Comparison of ENCODE assay signal across 16 cellular contexts in the genomic region with DNA sequence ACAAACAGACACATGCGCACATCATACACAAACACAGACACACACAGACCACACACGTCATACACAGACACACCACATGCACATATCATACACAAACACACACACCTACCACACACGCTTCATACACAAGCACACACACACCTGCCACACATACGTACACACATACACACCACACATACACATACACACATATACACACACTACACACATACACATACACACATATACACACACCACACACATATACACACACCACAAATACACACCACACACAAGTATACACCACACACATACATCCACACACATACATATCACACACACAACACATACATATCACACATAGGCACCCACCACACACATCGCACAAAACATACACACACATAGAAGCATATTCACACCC.
A peak's percentile ranks its signal among the peaks of the same experiment; 100 is the strongest.
DNase-seq lines count a peak whose midpoint lies in the region; FAIRE-seq and TF ChIP-seq lines count a peak whose summit lies in the region.
"Had no signal": no experiment of that assay in that cellular context is flagged by ENCODE, and none has a peak within 500 bp of the region (broad histone marks: within the 10 kb centered on the region; RNA-seq: fewer than 3 reads in every experiment).

No MANE protein-coding gene starts in this region.

- no peak overlapping the region for H3K27ac Mint-ChIP-seq in astrocyte (ENCODE audit: unreplicated experiment)
- H3K27ac Mint-ChIP-seq: CD8-positive, alpha-beta memory T cell had no signal

- DNase-seq in astrocyte (ENCODE audit: low read depth) (no peak), keratinocyte (ENCODE audit: low read depth, low spot score) (no peak), esophagus squamous epithelium (lab: John Stamatoyannopoulos, UW) (no peak), AG08395 (ENCODE audit: low spot score) (no peak)
- no peak for DNase-seq in stimulated activated CD4-positive, alpha-beta T cell treated with anti-CD3 and anti-CD28 coated beads, Interleukin-4, amount 100 ng/mL, for 24 hours
- DNase-seq: AML-193; Caco-2; CD8-positive, alpha-beta memory T cell; DMS53; GF-D8; Kasumi-1; KBM-7 had no signal

- 93 to 94% methylated on average over 5 of the region's 5 CpGs for WGBS in esophagus squamous epithelium, 2 donors

- intact Hi-C loops in esophagus squamous epithelium (cut with DNase I): no loop called here

- no peaks in the 10 kb centered on the region for H3K4me1 Mint-ChIP-seq in astrocyte (ENCODE audit: low read depth, unreplicated experiment)
- H3K4me1 Mint-ChIP-seq: CD8-positive, alpha-beta memory T cell had no signal

- H3K27me3 Mint-ChIP-seq in astrocyte (ENCODE audit: low read depth, unreplicated experiment): no peaks in the 10 kb centered on the region

- peak; percentile 43 for FAIRE-seq in astrocyte (lab: Jason Lieb, UNC)
- peak; percentile 48 for FAIRE-seq in keratinocyte (lab: Jason Lieb, UNC)
- FAIRE-seq: A549, GM18507 had no signal

- TF ChIP-seq CTCF in HEK293 (tag by site-specific recombination; IDR thresholded peaks at IDR 0.05): no peak
- TF ChIP-seq CTCF in astrocyte (IDR thresholded peaks at IDR 0.05; ENCODE audit: insufficient read depth, low read depth, low read length): no peak
- TF ChIP-seq CTCF in keratinocyte (optimal IDR thresholded peaks at IDR 0.05 in 1 of 3, IDR thresholded peaks at IDR 0.05 in 1 of 3, conservative IDR thresholded peaks at IDR 0.05 in 1 of 3; ENCODE audit: extremely low read depth in 1 of 3, insufficient read depth in 2 of 3, low read length in 3 of 3): no peak
- TF ChIP-seq CTCF in esophagus squamous epithelium (IDR thresholded peaks at IDR 0.05): no peak

- H4K20me1 ChIP-seq in astrocyte (ENCODE audit: insufficient read depth, low read length) (no peaks in the 10 kb centered on the region), keratinocyte (ENCODE audit: control insufficient read depth, extremely low read depth, insufficient read depth, low read length) (no peaks in the 10 kb centered on the region)
- H4K20me1 ChIP-seq: BLaER1 had no signal

- H3K9ac ChIP-seq in astrocyte (ENCODE audit: low read length): no peak overlapping the region
- no peak overlapping the region for H3K9ac ChIP-seq in keratinocyte (ENCODE audit: control insufficient read depth, extremely low read depth, insufficient read depth, low read length)
- H3K9ac ChIP-seq: BLaER1 had no signal

- H3K9me3 ChIP-seq in HEK293 (ENCODE audit: control insufficient read depth, insufficient read depth, low read depth, low read length) (no peaks in the 10 kb centered on the region), astrocyte (ENCODE audit: insufficient read depth, low read depth, low read length) (no peaks in the 10 kb centered on the region), keratinocyte (ENCODE audit: control insufficient read depth, low read depth, low read length) (no peaks in the 10 kb centered on the region), esophagus squamous epithelium (no peaks in the 10 kb centered on the region)
- H3K9me3 ChIP-seq: A549, BLaER1, Caco-2 had no signal

- dilution Hi-C loops in keratinocyte (cut with MboI; ENCODE audit: extremely low pct_ligation_motif_present, low sequenced_read_pairs): no loop called here

- POLR2A ChIA-PET in HEK293 (lab: Yijun Ruan, JAX): no interaction called here

- H3K9me3 Mint-ChIP-seq in astrocyte (ENCODE audit: unreplicated experiment): no peaks in the 10 kb centered on the region
- H3K9me3 Mint-ChIP-seq: CD8-positive, alpha-beta memory T cell had no signal

- H3K4me2 ChIP-seq in astrocyte (ENCODE audit: low read length) (no peak overlapping the region), keratinocyte (ENCODE audit: control insufficient read depth, extremely low read depth, insufficient read depth, low read depth, low read length) (no peak overlapping the region)
- H3K4me2 ChIP-seq: A549, BLaER1 had no signal

- H3K27me3 ChIP-seq in astrocyte (ENCODE audit: insufficient read depth, low read length) (no peaks in the 10 kb centered on the region), keratinocyte (ENCODE audit: control insufficient read depth, extremely low read depth, insufficient read depth, low read length) (no peaks in the 10 kb centered on the region), esophagus squamous epithelium (no peaks in the 10 kb centered on the region)
- H3K27me3 ChIP-seq: BLaER1 had no signal

- no peak overlapping the region for H2AFZ ChIP-seq in astrocyte (ENCODE audit: low read depth, low read length)
- no peak overlapping the region for H2AFZ ChIP-seq in keratinocyte (ENCODE audit: control insufficient read depth, low read length)

- H3K36me3 ChIP-seq in HEK293 (ENCODE audit: control insufficient read depth in 2 of 2, insufficient read depth in 1 of 2, low read length in 2 of 2): no peaks in the 10 kb centered on the region; a peak in 1 of 3 replicates
- H3K36me3 ChIP-seq in astrocyte (ENCODE audit: insufficient read depth, low read length): no peaks in the 10 kb centered on the region
- no peaks in the 10 kb centered on the region for H3K36me3 ChIP-seq in keratinocyte (ENCODE audit: control insufficient read depth in 2 of 2, extremely low read depth in 1 of 2, insufficient read depth in 2 of 2, low read length in 2 of 2)
- no peaks in the 10 kb centered on the region for H3K36me3 ChIP-seq in esophagus squamous epithelium
- H3K36me3 ChIP-seq: BLaER1 had no signal

- CTCF ChIA-PET in HEK293 (lab: Yijun Ruan, JAX): no interaction called here

- no peaks in the 10 kb centered on the region for H3K36me3 Mint-ChIP-seq in astrocyte (ENCODE audit: low read depth, unreplicated experiment)
- H3K36me3 Mint-ChIP-seq: CD8-positive, alpha-beta memory T cell had no signal

- H3K4me1 ChIP-seq in HEK293 (ENCODE audit: control insufficient read depth, insufficient read depth, low read length): no peaks in the 10 kb centered on the region
- no peaks in the 10 kb centered on the region for H3K4me1 ChIP-seq in astrocyte (ENCODE audit: insufficient read depth, low read length)
- no peaks in the 10 kb centered on the region for H3K4me1 ChIP-seq in keratinocyte (ENCODE audit: control insufficient read depth, extremely low read depth, insufficient read depth, low read length)
- no peaks in the 10 kb centered on the region for H3K4me1 ChIP-seq in esophagus squamous epithelium
- H3K4me1 ChIP-seq: A549, BLaER1, Caco-2 had no signal

- TF ChIP-seq POLR2A in esophagus squamous epithelium (IDR thresholded peaks at IDR 0.05): no peak

- no peaks in the 10 kb centered on the region for H3K79me2 ChIP-seq in astrocyte (ENCODE audit: insufficient read depth, low read length)
- H3K79me2 ChIP-seq in keratinocyte (ENCODE audit: control insufficient read depth, insufficient read depth, low read length): no peaks in the 10 kb centered on the region

- no peak overlapping the region for H3K4me3 Mint-ChIP-seq in astrocyte (ENCODE audit: unreplicated experiment)
- H3K4me3 Mint-ChIP-seq: CD8-positive, alpha-beta memory T cell had no signal

- no peak overlapping the region for H3K4me3 ChIP-seq in HEK293 (ENCODE audit: low read depth, low read length)
- H3K4me3 ChIP-seq in astrocyte (ENCODE audit: insufficient read depth, low read depth, low read length): no peak overlapping the region
- H3K4me3 ChIP-seq in keratinocyte (ENCODE audit: control insufficient read depth in 2 of 3, extremely low read depth in 1 of 3, insufficient read depth in 2 of 3, low read depth in 1 of 3, low read length in 3 of 3): no peak overlapping the region
- H3K4me3 ChIP-seq in esophagus squamous epithelium: no peak overlapping the region
- H3K4me3 ChIP-seq: A549, BLaER1 had no signal

- no peak overlapping the region for H3K27ac ChIP-seq in HEK293 (ENCODE audit: extremely low read depth, low read depth, low read length)
- H3K27ac ChIP-seq in astrocyte (ENCODE audit: low read depth, low read length): no peak overlapping the region
- H3K27ac ChIP-seq in keratinocyte (ENCODE audit: control insufficient read depth, insufficient read depth, low read length): no peak overlapping the region
- H3K27ac ChIP-seq in esophagus squamous epithelium: no peak overlapping the region
- H3K27ac ChIP-seq: A549, BLaER1 had no signal

- H3K9me1 ChIP-seq in keratinocyte (ENCODE audit: control insufficient read depth, extremely low read depth, insufficient read depth, low read length): no peaks in the 10 kb centered on the region

TF ChIP-seq in HEK293, 187 proteins besides CTCF, POLR2A, EP300 and RAD21 (continues in another document):
- TF ChIP-seq, protein P1, sequence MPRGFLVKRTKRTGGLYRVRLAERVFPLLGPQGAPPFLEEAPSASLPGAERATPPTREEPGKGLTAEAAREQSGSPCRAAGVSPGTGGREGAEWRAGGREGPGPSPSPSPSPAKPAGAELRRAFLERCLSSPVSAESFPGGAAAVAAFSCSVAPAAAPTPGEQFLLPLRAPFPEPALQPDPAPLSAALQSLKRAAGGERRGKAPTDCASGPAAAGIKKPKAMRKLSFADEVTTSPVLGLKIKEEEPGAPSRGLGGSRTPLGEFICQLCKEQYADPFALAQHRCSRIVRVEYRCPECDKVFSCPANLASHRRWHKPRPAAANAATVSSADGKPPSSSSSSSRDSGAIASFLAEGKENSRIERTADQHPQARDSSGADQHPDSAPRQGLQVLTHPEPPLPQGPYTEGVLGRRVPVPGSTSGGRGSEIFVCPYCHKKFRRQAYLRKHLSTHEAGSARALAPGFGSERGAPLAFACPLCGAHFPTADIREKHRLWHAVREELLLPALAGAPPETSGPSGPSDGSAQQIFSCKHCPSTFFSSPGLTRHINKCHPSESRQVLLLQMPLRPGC (tag by site-specific recombination; IDR thresholded peaks at IDR 0.05): no peak
- TF ChIP-seq, protein P2, sequence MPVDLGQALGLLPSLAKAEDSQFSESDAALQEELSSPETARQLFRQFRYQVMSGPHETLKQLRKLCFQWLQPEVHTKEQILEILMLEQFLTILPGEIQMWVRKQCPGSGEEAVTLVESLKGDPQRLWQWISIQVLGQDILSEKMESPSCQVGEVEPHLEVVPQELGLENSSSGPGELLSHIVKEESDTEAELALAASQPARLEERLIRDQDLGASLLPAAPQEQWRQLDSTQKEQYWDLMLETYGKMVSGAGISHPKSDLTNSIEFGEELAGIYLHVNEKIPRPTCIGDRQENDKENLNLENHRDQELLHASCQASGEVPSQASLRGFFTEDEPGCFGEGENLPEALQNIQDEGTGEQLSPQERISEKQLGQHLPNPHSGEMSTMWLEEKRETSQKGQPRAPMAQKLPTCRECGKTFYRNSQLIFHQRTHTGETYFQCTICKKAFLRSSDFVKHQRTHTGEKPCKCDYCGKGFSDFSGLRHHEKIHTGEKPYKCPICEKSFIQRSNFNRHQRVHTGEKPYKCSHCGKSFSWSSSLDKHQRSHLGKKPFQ (tag by site-specific recombination; IDR thresholded peaks at IDR 0.05): peak; percentile 71; the same call in 1 of the 2 replicates
- TF ChIP-seq ZNF624 (tag by site-specific recombination; IDR thresholded peaks at IDR 0.05) (no peak), ZNF785 (tag by site-specific recombination; IDR thresholded peaks at IDR 0.05) (0 out of 2 replicates have a peak, but pooled peaks have one; percentile 21), ZFHX2 (tag by site-specific recombination; conservative IDR thresholded peaks at IDR 0.05) (peak; percentile 54; the same call in 1 of the 2 replicates), ZNF274 (IDR thresholded peaks at IDR 0.05; ENCODE audit: low read length) (no peak), ZNF274 (tag by site-specific recombination; IDR thresholded peaks at IDR 0.05; ENCODE audit: borderline replicate concordance) (0 out of 2 replicates have a peak, but pooled peaks have one; percentile 29)
